20 cellular contexts compared by ENCODE assay signal in genomic region chr7:104855826-104856225, GRCh38.
A peak's percentile ranks its signal among the peaks of the same experiment; 100 is the strongest.
DNase-seq lines count a peak whose midpoint lies in the region; ATAC-seq and TF ChIP-seq lines count a peak whose summit lies in the region.
"Had no signal": no experiment of that assay in that cellular context is flagged by ENCODE, and none has a peak within 500 bp of the region (broad histone marks: within the 10 kb centered on the region; RNA-seq: fewer than 3 reads in every experiment).

No MANE protein-coding gene starts in this region.

- H3K36me3 ChIP-seq in tibial nerve (no peaks in the 10 kb centered on the region), esophagus muscularis mucosa (no peaks in the 10 kb centered on the region)
- H3K36me3 ChIP-seq: HAP-1 had no signal

- in situ Hi-C loops in Caki2 (cut with HindIII; ENCODE audit: low pct_unique_long_range_greater_than_20kb, low sequenced_read_pairs): no loop called here

- DNase-seq in Caki2 (ENCODE audit: low read depth) (peak; percentile 15), NCI-H446 treated with DMSO at 0.1 percent for 48 hours (lab: John Stamatoyannopoulos, UW) (peak; percentile 1), epidermal melanocyte (ENCODE audit: insufficient read length, low spot score) (peak; percentile 28), kidney tubule cell (ENCODE audit: low spot score) (peak; percentile 61), tibial nerve (ENCODE audit: low spot score in 2 of 2) (no peak), esophagus muscularis mucosa (ENCODE audit: extremely low spot score) (no peak)
- DNase-seq in effector CD8-positive, alpha-beta T cell (lab: John Stamatoyannopoulos, UW): no peak
- DNase-seq: C1 segment of cervical spinal cord; CD8-positive, alpha-beta memory T cell; DMS79 treated with DMSO at 0.1 percent for 48 hours; GM23248; NCI-H1048; NCI-H1436; NCI-H1930; NCI-H526 treated with DMSO at 0.1 percent for 48 hours had no signal

- H3K27ac ChIP-seq in tibial nerve: no peak overlapping the region
- H3K27ac ChIP-seq in esophagus muscularis mucosa (replicated peaks in 1 of 4): no peak overlapping the region
- H3K27ac ChIP-seq: GM23248, HL-60, KMS-11 had no signal

- TF ChIP-seq CTCF in tibial nerve (IDR thresholded peaks at IDR 0.05) (no peak), esophagus muscularis mucosa (IDR thresholded peaks at IDR 0.05) (no peak)

- no peak overlapping the region for H3K4me3 ChIP-seq in tibial nerve
- H3K4me3 ChIP-seq in esophagus muscularis mucosa: no peak overlapping the region
- H3K4me3 ChIP-seq: GM23248, HAP-1 had no signal

- TF ChIP-seq POLR2A in tibial nerve (IDR thresholded peaks at IDR 0.05): no peak
- TF ChIP-seq POLR2A in esophagus muscularis mucosa (IDR thresholded peaks at IDR 0.05; ENCODE audit: low read depth): no peak

- TF ChIP-seq EP300 in tibial nerve (IDR thresholded peaks at IDR 0.05): no peak
- TF ChIP-seq EP300 in esophagus muscularis mucosa (IDR thresholded peaks at IDR 0.05): no peak

- WGBS in tibial nerve, 2 donors: 65 to 71% methylated on average over 2 of the region's 2 CpGs
- WGBS in esophagus muscularis mucosa: 89% methylated on average over 2 of the region's 2 CpGs

- ATAC-seq in HG03159 (IDR thresholded peaks at IDR 0.05; ENCODE audit: unreplicated experiment): no peak
- ATAC-seq: Right ventricle myocardium inferior had no signal

- H3K9me3 ChIP-seq in tibial nerve (no peaks in the 10 kb centered on the region), esophagus muscularis mucosa (no peaks in the 10 kb centered on the region)
- H3K9me3 ChIP-seq: HAP-1 had no signal

- no peaks in the 10 kb centered on the region for H3K4me1 ChIP-seq in tibial nerve
- H3K4me1 ChIP-seq in esophagus muscularis mucosa: peaks cover 0 to 2% (median 0%) of the 10 kb centered on the region in 4 donors
- H3K4me1 ChIP-seq: HAP-1 had no signal

- intact Hi-C loops in esophagus muscularis mucosa (cut with DNase I): no loop called here

- no peaks in the 10 kb centered on the region for H3K27me3 ChIP-seq in tibial nerve
- no peaks in the 10 kb centered on the region for H3K27me3 ChIP-seq in esophagus muscularis mucosa

Comparison
In these comparisons a context has a peak if more than half of its experiments do, and no peak if none do; other contexts are left out.
1. DNase-seq: peak in Caki2 (single experiment), NCI-H446 treated with DMSO at 0.1 percent for 48 hours (single experiment), epidermal melanocyte (single experiment) and kidney tubule cell (single experiment); none in effector CD8-positive, alpha-beta T cell (single experiment), tibial nerve (0 of 2) and esophagus muscularis mucosa (single experiment).